In genomic region chr9:85137606-85138150, GRCh38 we compare ENCODE assay signal across 20 cellular contexts.
"Had no signal": no experiment of that assay in that cellular context is flagged by ENCODE, and none has a peak within 500 bp of the region (broad histone marks: within the 10 kb centered on the region; RNA-seq: fewer than 3 reads in every experiment).

No MANE protein-coding gene starts in this region.

- H2AFZ ChIP-seq: neural progenitor cell had no signal

- DNase-seq: colonic mucosa; effector CD8-positive, alpha-beta T cell; erythroblast; foreskin fibroblast; gastrocnemius medialis; head of caudate nucleus; kidney; left lung; mesenchymal stem cell; mucosa of descending colon; naive B cell; stimulated activated CD4-positive, alpha-beta T cell treated with anti-CD3 and anti-CD28 coated beads, Interleukin-2, amount 100 ng/mL, for 24 hours; stimulated activated CD4-positive, alpha-beta T cell treated with anti-CD3 and anti-CD28 coated beads, Interleukin-4, amount 100 ng/mL, for 24 hours; stimulated activated naive CD4-positive, alpha-beta T cell treated with Interleukin-2 at 50 U/mL for 16 hours; stomach; thyroid gland; trophoblast cell had no signal

- H3K9me3 ChIP-seq: colonic mucosa, gastrocnemius medialis, mucosa of descending colon, prostate gland, right atrium auricular region, thyroid gland had no signal

- H3K27me3 ChIP-seq: colonic mucosa, gastrocnemius medialis, left lung, neural progenitor cell, right atrium auricular region, stomach, thyroid gland had no signal

- H3K4me3 ChIP-seq: colonic mucosa, gastrocnemius medialis, left lung, mucosa of descending colon, neural progenitor cell, prostate gland, right atrium auricular region, stomach, thyroid gland had no signal

- H3K9ac ChIP-seq: neural progenitor cell had no signal

- H3K4me1 ChIP-seq: colonic mucosa, gastrocnemius medialis, left lung, neural progenitor cell, prostate gland, right atrium auricular region, stomach had no signal

- H3K27ac ChIP-seq: colonic mucosa, gastrocnemius medialis, left lung, neural progenitor cell, prostate gland, right atrium auricular region, stomach, thyroid gland had no signal

- H3K4me2 ChIP-seq: neural progenitor cell had no signal

- H3K36me3 ChIP-seq: colonic mucosa, gastrocnemius medialis, left lung, neural progenitor cell, prostate gland, right atrium auricular region, stomach, thyroid gland had no signal
